11 cellular contexts compared by ENCODE assay signal in the genomic region with DNA sequence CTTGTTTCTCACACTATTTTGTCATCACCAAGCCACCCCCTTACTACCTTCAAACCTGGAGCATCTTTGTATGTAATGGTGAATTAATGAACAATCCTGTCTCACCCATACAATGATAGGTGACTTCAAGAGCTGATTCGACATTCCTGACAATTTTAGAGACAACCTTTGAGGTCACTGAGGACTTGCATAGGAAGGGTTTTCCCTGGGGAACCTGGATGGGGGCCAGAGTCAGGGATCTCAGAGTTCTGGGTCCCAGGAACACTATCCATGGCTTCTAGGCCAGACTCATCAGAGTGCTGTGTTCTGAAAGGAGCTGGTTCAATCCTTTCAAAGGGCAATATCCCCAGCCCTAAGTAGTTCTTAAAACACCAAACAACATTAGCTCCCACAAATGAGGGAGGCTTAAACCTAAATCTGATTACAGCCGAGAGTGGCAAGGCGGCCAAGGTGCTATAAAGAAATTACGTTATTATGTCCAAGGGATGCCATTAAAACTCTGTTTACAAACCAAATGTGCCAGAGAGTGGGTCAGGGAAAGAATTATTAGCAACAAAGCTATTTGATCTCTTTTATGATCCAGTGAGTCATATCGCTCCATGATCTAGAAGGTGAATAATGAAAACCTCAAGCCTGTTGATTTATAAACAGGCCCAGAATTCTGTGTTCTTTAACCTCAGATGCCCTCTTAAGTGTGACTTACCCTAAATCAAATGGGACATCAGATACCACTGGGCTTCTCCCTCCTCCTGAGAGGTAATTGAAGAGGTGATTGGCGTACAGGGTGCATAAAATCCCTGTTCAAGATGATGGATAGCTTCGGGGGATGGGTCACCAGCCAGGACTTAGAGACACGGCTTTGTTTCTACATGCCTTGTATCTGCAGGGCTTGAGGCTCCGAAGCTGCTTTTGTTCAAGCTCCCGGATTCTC.
A peak's percentile ranks its signal among the peaks of the same experiment; 100 is the strongest.
DNase-seq lines count a peak whose midpoint lies in the region; ATAC-seq and TF ChIP-seq lines count a peak whose summit lies in the region.
"Had no signal": no experiment of that assay in that cellular context is flagged by ENCODE, and none has a peak within 500 bp of the region (broad histone marks: within the 10 kb centered on the region; RNA-seq: fewer than 3 reads in every experiment).

No MANE protein-coding gene starts in this region.

- DNase-seq in EL: peak; percentile 74
- peak; percentile 67 for DNase-seq in NCI-H69 (lab: John Stamatoyannopoulos, UW)
- peak; percentile 24 for DNase-seq in epithelial cell of esophagus (ENCODE audit: low read depth)
- no peak for DNase-seq in psoas muscle
- no peak for DNase-seq in HuH-7 (ENCODE audit: low spot score)
- no peak for DNase-seq in DMS114 treated with DMSO at 0.1 percent for 48 hours (lab: John Stamatoyannopoulos, UW; ENCODE audit: unreplicated experiment)
- no peak for DNase-seq in hepatic stellate cell (ENCODE audit: low spot score)
- DNase-seq in left ventricle myocardium inferior: no peak
- DNase-seq: Calu3, NCI-H1694 had no signal

- peaks cover 0 to 2% (median 0%) of the 10 kb centered on the region in 3 donors for H3K27me3 ChIP-seq in psoas muscle (ENCODE audit: insufficient read depth in 3 of 3, low read length in 2 of 3)
- H3K27me3 ChIP-seq in left ventricle myocardium inferior (ENCODE audit: low read depth): peaks cover 15% of the 10 kb centered on the region
- H3K27me3 ChIP-seq: neutrophil had no signal

- TF ChIP-seq CTCF in epithelial cell of esophagus (IDR thresholded peaks at IDR 0.05; ENCODE audit: insufficient read depth, low read depth, low read length, missing control alignments) (no peak), psoas muscle (IDR thresholded peaks at IDR 0.05) (no peak), left ventricle myocardium inferior (IDR thresholded peaks at IDR 0.05; ENCODE audit: borderline replicate concordance) (no peak)

- H3K4me1 ChIP-seq in psoas muscle (no peaks in the 10 kb centered on the region), left ventricle myocardium inferior (no peaks in the 10 kb centered on the region)

- H3K36me3 ChIP-seq in psoas muscle (ENCODE audit: insufficient read depth in 1 of 2, low read depth in 1 of 2): no peaks in the 10 kb centered on the region
- no peaks in the 10 kb centered on the region for H3K36me3 ChIP-seq in left ventricle myocardium inferior
- H3K36me3 ChIP-seq: neutrophil had no signal

- WGBS in psoas muscle, 3 donors: 46 to 60% (median 54%) methylated on average over 10 of the region's 10 CpGs

- peak; percentile 61 to 93 (median 79) for ATAC-seq in psoas muscle

- intact Hi-C loops in psoas muscle (cut with DNase I): loop anchor here in 1 of 2 donors (5.0 kb wide), 1 partner anchor 53 kb away; no protein-coding TSS in a partner anchor
- intact Hi-C loops in left ventricle myocardium inferior (cut with micrococcal nuclease): no loop called here

- H3K4me3 ChIP-seq in epithelial cell of esophagus (ENCODE audit: low read length) (no peak overlapping the region), psoas muscle (no peak overlapping the region), left ventricle myocardium inferior (no peak overlapping the region)

- H3K9me3 ChIP-seq in psoas muscle (no peaks in the 10 kb centered on the region), left ventricle myocardium inferior (replicated peaks) (peaks cover 10% of the 10 kb centered on the region)
- H3K9me3 ChIP-seq: neutrophil had no signal

- H3K27ac ChIP-seq in psoas muscle: peak overlapping the region; percentile 23
- H3K27ac ChIP-seq in left ventricle myocardium inferior (replicated peaks): no peak overlapping the region
- H3K27ac ChIP-seq: neutrophil had no signal

Comparison
In these comparisons a context has a peak if more than half of its experiments do, and no peak if none do; other contexts are left out.
1. DNase-seq: peak in EL (single experiment), NCI-H69 (single experiment) and epithelial cell of esophagus (single experiment); none in psoas muscle (0 of 2), HuH-7 (single experiment), DMS114 treated with DMSO at 0.1 percent for 48 hours (single experiment), hepatic stellate cell (single experiment) and left ventricle myocardium inferior (single experiment).